In genomic region chr2:12456293-12457151, GRCh38 we compare ENCODE assay signal across 8 cellular contexts.
DNase-seq lines count a peak whose midpoint lies in the region; ATAC-seq and TF ChIP-seq lines count a peak whose summit lies in the region.

No MANE protein-coding gene starts in this region.

- ATAC-seq in GM21825 (IDR thresholded peaks at IDR 0.05; ENCODE audit: unreplicated experiment) = peak; percentile 90
- peak; percentile 71 for ATAC-seq in WTC11
- peak; percentile 97 to 98 for ATAC-seq in lower lobe of right lung

- no peaks in the 10 kb centered on the region for H3K36me3 ChIP-seq in KOPT-K1 (ENCODE audit: insufficient read depth, low read length)
- no peaks in the 10 kb centered on the region for H3K36me3 ChIP-seq in lower lobe of right lung

- TF ChIP-seq CTCF in WTC11 (IDR thresholded peaks at IDR 0.05) (no peak), lower lobe of right lung (IDR thresholded peaks at IDR 0.05) (no peak)

- H3K27ac Mint-ChIP-seq in WTC11 = no peak overlapping the region

- no peaks in the 10 kb centered on the region for H3K27me3 ChIP-seq in lower lobe of right lung (ENCODE audit: low read depth)

- intact Hi-C loops in lower lobe of right lung (cut with DNase I) = no loop called here

- H3K4me1 ChIP-seq in lower lobe of right lung = peaks cover 35% of the 10 kb centered on the region

- POLR2A ChIA-PET in WTC11 (lab: Charles Lee) = no interaction called here

- H3K36me3 Mint-ChIP-seq in WTC11 = no peaks in the 10 kb centered on the region

- CTCF ChIA-PET in WTC11 (lab: Charles Lee) = interaction anchor here (1.2 kb wide), 1 partner anchor 261 kb away, joined by 3 read pairs; the partner anchor contains the start of gene TRIB2

- H3K9me3 Mint-ChIP-seq in WTC11 = peaks cover 7% of the 10 kb centered on the region

- peaks cover 10% of the 10 kb centered on the region for H3K9me3 ChIP-seq in KOPT-K1 (ENCODE audit: insufficient read depth, low read length, poor library complexity, severe bottlenecking)
- no peaks in the 10 kb centered on the region for H3K9me3 ChIP-seq in lower lobe of right lung

- H3K4me3 Mint-ChIP-seq in WTC11 = no peak overlapping the region

- no peaks in the 10 kb centered on the region for H3K27me3 Mint-ChIP-seq in WTC11 (ENCODE audit: low read depth)

- H3K4me3 ChIP-seq in lower lobe of right lung = peak overlapping the region; percentile 24

- peak overlapping the region; percentile 77 for H3K27ac ChIP-seq in KOPT-K1 (ENCODE audit: low read depth, low read length, poor library complexity, severe bottlenecking)
- peak overlapping the region; percentile 80 for H3K27ac ChIP-seq in lower lobe of right lung

- peaks cover 9% of the 10 kb centered on the region for H3K4me1 Mint-ChIP-seq in WTC11

- peak; percentile 91 for DNase-seq in ELR (ENCODE audit: low read depth)
- peak; percentile 20 for DNase-seq in WTC11 (ENCODE audit: low spot score)
- peak; percentile 4 for DNase-seq in cerebellar cortex (ENCODE audit: low spot score)
- DNase-seq in lower lobe of right lung = peak; percentile 95
- DNase-seq in stimulated activated CD8-positive, alpha-beta memory T cell treated with anti-CD3 and anti-CD28 coated beads, Interleukin-15, amount 100 ng/mL, for 1 hour (ENCODE audit: low read depth) = peak; percentile 37
- DNase-seq in OCI-M2 (lab: John Stamatoyannopoulos, UW; ENCODE audit: unreplicated experiment) = no peak

TF ChIP-seq in WTC11, 78 proteins besides CTCF, POLR2A, EP300 and RAD21:
- peak; percentile 99 for TF ChIP-seq GABPB1 (CRISPR knock-in tag; IDR thresholded peaks at IDR 0.05)
- no peak for TF ChIP-seq E2F5 (CRISPR knock-in tag; IDR thresholded peaks at IDR 0.05)
- no peak for TF ChIP-seq OVOL2 (CRISPR knock-in tag; IDR thresholded peaks at IDR 0.05; ENCODE audit: borderline replicate concordance)
- no peak for TF ChIP-seq ZNF281 (CRISPR knock-in tag; IDR thresholded peaks at IDR 0.05)
- no peak for TF ChIP-seq ZNF423 (CRISPR knock-in tag; IDR thresholded peaks at IDR 0.05)
- TF ChIP-seq CREB1 (CRISPR knock-in tag; IDR thresholded peaks at IDR 0.05) = no peak
- TF ChIP-seq IRF2 (CRISPR knock-in tag; IDR thresholded peaks at IDR 0.05; ENCODE audit: borderline replicate concordance, low read depth) = no peak
- TF ChIP-seq ZNF121 (CRISPR knock-in tag; IDR thresholded peaks at IDR 0.05) = no peak
